Comparison of ENCODE assay signal across 9 cellular contexts in the genomic region with DNA sequence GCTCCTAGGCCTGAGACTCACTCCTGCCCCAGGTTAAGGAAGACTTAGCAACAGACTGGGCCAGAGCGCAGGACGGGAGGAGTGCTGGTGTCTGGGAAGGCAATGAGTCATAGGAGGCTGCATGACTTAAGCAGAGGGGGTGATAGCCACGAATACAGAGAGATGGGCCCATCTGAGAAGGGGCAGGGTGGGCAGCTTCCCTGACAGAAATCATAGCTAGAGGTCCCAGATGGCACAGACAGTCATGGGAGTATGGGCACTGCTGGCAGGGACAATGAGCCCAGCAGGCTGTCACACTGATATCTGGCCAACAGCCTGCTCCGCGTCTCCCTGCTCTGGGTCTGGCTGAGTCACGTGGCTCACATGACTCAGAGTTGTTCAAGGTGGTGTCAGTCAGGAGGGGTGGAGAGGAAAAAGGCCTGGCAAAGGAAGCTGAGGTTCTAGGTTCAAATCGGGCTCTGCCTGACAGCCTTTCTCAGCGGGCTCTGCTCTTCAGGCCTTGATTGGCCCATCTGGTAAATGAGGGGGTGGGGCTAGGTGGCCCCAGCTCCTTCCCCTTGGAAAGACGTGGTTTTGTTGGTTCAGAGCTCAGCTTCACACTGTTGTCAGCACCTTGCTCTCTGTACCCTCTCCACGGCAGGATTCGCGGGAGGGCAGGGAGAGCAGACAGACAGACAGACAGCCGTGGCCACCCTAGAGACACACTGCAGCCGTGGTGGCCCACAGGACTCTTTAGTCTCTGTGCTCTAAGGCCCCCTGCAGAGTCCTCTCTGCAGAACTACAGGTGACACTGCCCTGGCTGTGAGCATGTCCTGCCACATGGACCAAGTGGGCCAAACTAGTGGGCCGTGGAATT. TPM values are rescaled to one million over a fixed set of nuclear protein-coding genes. Genes with fewer than 3 reads are reported as not detected.
A peak's percentile ranks its signal among the peaks of the same experiment; 100 is the strongest.
DNase-seq lines count a peak whose midpoint lies in the region; ATAC-seq and TF ChIP-seq lines count a peak whose summit lies in the region.
"Had no signal": no experiment of that assay in that cellular context is flagged by ENCODE, and none has a peak within 500 bp of the region (broad histone marks: within the 10 kb centered on the region; RNA-seq: fewer than 3 reads in every experiment).

No MANE protein-coding gene starts in this region.

- H3K79me2 ChIP-seq in OCI-LY3 (ENCODE audit: low read length): no peaks in the 10 kb centered on the region

- no peak overlapping the region for H2AFZ ChIP-seq in OCI-LY3 (ENCODE audit: low read depth, low read length)
- peak overlapping the region; percentile 64 for H2AFZ ChIP-seq in mesenchymal stem cell (ENCODE audit: low read depth, low read length)

- peak overlapping the region; percentile 85 to 96 for H3K18ac ChIP-seq in mesenchymal stem cell (ENCODE audit: low read depth in 1 of 2, low read length in 2 of 2)

- peak overlapping the region; percentile 81 for H2BK120ac ChIP-seq in mesenchymal stem cell (ENCODE audit: low read depth, low read length)

- peak overlapping the region; percentile 75 for H2BK15ac ChIP-seq in mesenchymal stem cell (ENCODE audit: low read depth, poor library complexity, severe bottlenecking)

- 33% methylated on average over 15 of the region's 15 CpGs for WGBS in mesenchymal stem cell

- peaks cover 15% of the 10 kb centered on the region for H3K4me1 ChIP-seq in OCI-LY3 (ENCODE audit: low read length)
- H3K4me1 ChIP-seq in mesenchymal stem cell (ENCODE audit: control insufficient read depth, insufficient read depth, low read depth, low read length): peaks cover 32% of the 10 kb centered on the region
- H3K4me1 ChIP-seq in vagina: peaks cover 32% of the 10 kb centered on the region

- peak overlapping the region; percentile 98 for H4K8ac ChIP-seq in mesenchymal stem cell (ENCODE audit: low read length)

- H3K9ac ChIP-seq in OCI-LY3 (ENCODE audit: low read length) (no peak overlapping the region), mesenchymal stem cell (ENCODE audit: low read length) (peak overlapping the region; percentile 82)

- peak overlapping the region; percentile 98 for H4K91ac ChIP-seq in mesenchymal stem cell (ENCODE audit: low read length)

- peak overlapping the region; percentile 37 for H2AK5ac ChIP-seq in mesenchymal stem cell (ENCODE audit: low read length, severe bottlenecking)

- H3K4ac ChIP-seq in mesenchymal stem cell (ENCODE audit: low read depth in 1 of 2, low read length in 2 of 2): peak overlapping the region; percentile 64 to 89

- TF ChIP-seq CTCF in OCI-LY3 (IDR thresholded peaks at IDR 0.05; ENCODE audit: low read depth, low read length) (no peak), vagina (IDR thresholded peaks at IDR 0.05) (no peak)

- no peak for TF ChIP-seq POLR2A in vagina (IDR thresholded peaks at IDR 0.05)

- H3K36me3 ChIP-seq in OCI-LY3 (replicated peaks; ENCODE audit: low read depth, low read length) (no peaks in the 10 kb centered on the region), mesenchymal stem cell (ENCODE audit: control insufficient read depth in 1 of 2, insufficient read depth in 2 of 2, low read depth in 1 of 2, low read length in 2 of 2) (peaks cover 14 to 77% of the 10 kb centered on the region in 2 experiments), vagina (peaks cover 0 to 37% of the 10 kb centered on the region in 2 donors)

- peak overlapping the region in 1 of 2 experiments; percentile 86 for H3K23ac ChIP-seq in mesenchymal stem cell (ENCODE audit: low read length in 2 of 2)

- DNase-seq in GM04503 (ENCODE audit: low read depth) (peak; percentile 83), dermis microvascular lymphatic vessel endothelial cell (ENCODE audit: low read depth in 2 of 2) (peak; percentile 73 to 96), mesenchymal stem cell (peak; percentile 98), vagina (ENCODE audit: extremely low spot score in 2 of 2) (peak in 1 of 2 donors; percentile 97), NCI-H774 (lab: John Stamatoyannopoulos, UW) (no peak)
- DNase-seq: naive B cell had no signal

- H3K4me2 ChIP-seq in OCI-LY3 (ENCODE audit: low read length): peak overlapping the region; percentile 26
- peak overlapping the region; percentile 36 for H3K4me2 ChIP-seq in mesenchymal stem cell (ENCODE audit: low read length, poor library complexity, severe bottlenecking)

- H3K27ac ChIP-seq in OCI-LY3 (ENCODE audit: low read length): no peak overlapping the region
- peak overlapping the region; percentile 89 for H3K27ac ChIP-seq in mesenchymal stem cell (ENCODE audit: low read length, poor library complexity, severe bottlenecking)
- peak overlapping the region; percentile 87 for H3K27ac ChIP-seq in vagina

- peak overlapping the region; percentile 88 to 95 for H2BK12ac ChIP-seq in mesenchymal stem cell (ENCODE audit: low read length in 2 of 2)

- H2BK5ac ChIP-seq in mesenchymal stem cell (ENCODE audit: low read depth, low read length, poor library complexity, severe bottlenecking): peak overlapping the region; percentile 73

- intact Hi-C loops in vagina (cut with DNase I): no loop called here

- H3K4me3 ChIP-seq in OCI-LY3 (ENCODE audit: low read length) (no peak overlapping the region), mesenchymal stem cell (ENCODE audit: insufficient read depth in 1 of 2, low read depth in 1 of 2, low read length in 2 of 2) (peak overlapping the region in 1 of 2 experiments; percentile 63), vagina (no peak overlapping the region)

- no peaks in the 10 kb centered on the region for H3K9me3 ChIP-seq in OCI-LY3 (ENCODE audit: insufficient read depth, low read length)
- H3K9me3 ChIP-seq in mesenchymal stem cell (ENCODE audit: control insufficient read depth, low read length): no peaks in the 10 kb centered on the region
- H3K9me3 ChIP-seq in vagina: no peaks in the 10 kb centered on the region

- no peaks in the 10 kb centered on the region for H3K79me1 ChIP-seq in mesenchymal stem cell (replicated peaks; ENCODE audit: low read length, poor library complexity, severe bottlenecking)

- peak overlapping the region in 1 of 2 experiments; percentile 58 for H3K14ac ChIP-seq in mesenchymal stem cell (ENCODE audit: low read length in 2 of 2)

- no peaks in the 10 kb centered on the region for H4K20me1 ChIP-seq in OCI-LY3 (ENCODE audit: insufficient read depth, low read length)

- H3K27me3 ChIP-seq in OCI-LY3 (ENCODE audit: low read depth, low read length) (peaks cover 17% of the 10 kb centered on the region; the same call in 1 of the 2 replicates), mesenchymal stem cell (ENCODE audit: control insufficient read depth in 1 of 2, insufficient read depth in 1 of 2, low read length in 2 of 2) (no peaks in the 10 kb centered on the region), vagina (no peaks in the 10 kb centered on the region)

- ATAC-seq in HG02840 (IDR thresholded peaks at IDR 0.05; ENCODE audit: low FRiP score, unreplicated experiment) (no peak), GM21390 (IDR thresholded peaks at IDR 0.05; ENCODE audit: unreplicated experiment) (no peak)

RNA-seq across cellular contexts. Expression of a gene that starts 47.8 kb away (rescaled TPM):
- total RNA-seq in dermis microvascular lymphatic vessel endothelial cell: not detected in 2 replicates
- not detected for polyA plus RNA-seq in mesenchymal stem cell (2013, experiment 1 of 2)
- not detected for polyA plus RNA-seq in mesenchymal stem cell (2013, experiment 2 of 2)
- not detected for total RNA-seq in vagina
